Comparison of ENCODE assay signal across 1 cellular context in genomic region chr3:62732183-62732904, GRCh38.
TF ChIP-seq lines count a peak whose summit lies in the region.

No MANE protein-coding gene starts in this region.

TF ChIP-seq in HepG2, 621 proteins besides CTCF, POLR2A, EP300 and RAD21 (continued from another document and continues in another):
- TF ChIP-seq NAIF1 (CRISPR knock-in tag; IDR thresholded peaks at IDR 0.05; ENCODE audit: borderline replicate concordance) (no peak), ZNF274 (CRISPR knock-in tag; IDR thresholded peaks at IDR 0.05) (no peak), HHEX (CRISPR knock-in tag; IDR thresholded peaks at IDR 0.05) (no peak), ZNF629 (CRISPR knock-in tag; conservative IDR thresholded peaks at IDR 0.05) (no peak), KLF12 (CRISPR knock-in tag; IDR thresholded peaks at IDR 0.05; ENCODE audit: borderline replicate concordance) (no peak), REL (CRISPR knock-in tag; conservative IDR thresholded peaks at IDR 0.05) (no peak), MXI1 (IDR thresholded peaks at IDR 0.05; ENCODE audit: borderline replicate concordance, low read depth, low read length) (0 out of 3 replicates have a peak, but pooled peaks have one; percentile 40), STAG1 (CRISPR knock-in tag; IDR thresholded peaks at IDR 0.05) (no peak), CERS6 (CRISPR knock-in tag; IDR thresholded peaks at IDR 0.05) (no peak), ZNF570 (CRISPR knock-in tag; IDR thresholded peaks at IDR 0.05; ENCODE audit: borderline replicate concordance) (no peak), CREBL2 (CRISPR knock-in tag; IDR thresholded peaks at IDR 0.05; ENCODE audit: borderline replicate concordance) (no peak), ZSCAN22 (CRISPR knock-in tag; IDR thresholded peaks at IDR 0.05) (no peak), ZNF34 (CRISPR knock-in tag; IDR thresholded peaks at IDR 0.05; ENCODE audit: borderline replicate concordance) (no peak), ZNF790 (CRISPR knock-in tag; IDR thresholded peaks at IDR 0.05; ENCODE audit: borderline replicate concordance) (no peak), TFAP4 (IDR thresholded peaks at IDR 0.05; ENCODE audit: borderline replicate concordance, low read depth) (0 out of 2 replicates have a peak, but pooled peaks have one; percentile 37), ZBTB42 (CRISPR knock-in tag; IDR thresholded peaks at IDR 0.05) (no peak), ZNF543 (CRISPR knock-in tag; IDR thresholded peaks at IDR 0.05) (no peak), ZFP1 (CRISPR knock-in tag; IDR thresholded peaks at IDR 0.05) (no peak), MAFF (IDR thresholded peaks at IDR 0.05; ENCODE audit: low read depth, low read length) (no peak), RXRB (CRISPR knock-in tag; IDR thresholded peaks at IDR 0.05; ENCODE audit: borderline replicate concordance) (peak; percentile 76), SCMH1 (CRISPR knock-in tag; IDR thresholded peaks at IDR 0.05; ENCODE audit: borderline replicate concordance) (no peak), MAFK (conservative IDR thresholded peaks at IDR 0.05 in 1 of 2, IDR thresholded peaks at IDR 0.05 in 1 of 2; ENCODE audit: low read length in 2 of 2) (no peak), ATF1 (CRISPR knock-in tag; IDR thresholded peaks at IDR 0.05) (peak; percentile 40; the same call in 1 of the 2 replicates), RARG (CRISPR knock-in tag; IDR thresholded peaks at IDR 0.05; ENCODE audit: low read depth) (no peak), FOSL1 (CRISPR knock-in tag; IDR thresholded peaks at IDR 0.05; ENCODE audit: borderline replicate concordance) (no peak), KDM3A (CRISPR knock-in tag; IDR thresholded peaks at IDR 0.05; ENCODE audit: low read depth) (0 out of 2 replicates have a peak, but pooled peaks have one; percentile 57), ZNF782 (CRISPR knock-in tag; IDR thresholded peaks at IDR 0.05; ENCODE audit: borderline replicate concordance) (no peak), HNRNPH1 (optimal IDR thresholded peaks at IDR 0.05; ENCODE audit: low read depth, low read length) (no peak), GATAD2A (CRISPR knock-in tag; IDR thresholded peaks at IDR 0.05) (peak; percentile 91), ZNF263 (CRISPR knock-in tag; IDR thresholded peaks at IDR 0.05) (no peak), ZNF549 (CRISPR knock-in tag; IDR thresholded peaks at IDR 0.05) (0 out of 2 replicates have a peak, but pooled peaks have one; percentile 60), ZNF776 (CRISPR knock-in tag; IDR thresholded peaks at IDR 0.05) (no peak), ZNF264 (CRISPR knock-in tag; IDR thresholded peaks at IDR 0.05) (peak; percentile 64; the same call in 1 of the 2 replicates), ZNF547 (CRISPR knock-in tag; IDR thresholded peaks at IDR 0.05) (no peak), ZNF75D (CRISPR knock-in tag; IDR thresholded peaks at IDR 0.05; ENCODE audit: borderline replicate concordance) (no peak), ZFP90 (CRISPR knock-in tag; IDR thresholded peaks at IDR 0.05; ENCODE audit: borderline replicate concordance) (no peak), FOXA1 (IDR thresholded peaks at IDR 0.05) (no peak), FOXA1 (CRISPR knock-in tag; IDR thresholded peaks at IDR 0.05) (peak; percentile 93), ZNF670 (CRISPR knock-in tag; IDR thresholded peaks at IDR 0.05; ENCODE audit: borderline replicate concordance) (peak; percentile 90), MATR3 (CRISPR knock-in tag; IDR thresholded peaks at IDR 0.05) (no peak), ZNF557 (CRISPR knock-in tag; IDR thresholded peaks at IDR 0.05) (no peak), GLI4 (CRISPR knock-in tag; IDR thresholded peaks at IDR 0.05; ENCODE audit: borderline replicate concordance) (no peak), ZSCAN20 (CRISPR knock-in tag; IDR thresholded peaks at IDR 0.05; ENCODE audit: borderline replicate concordance) (no peak), ZSCAN31 (CRISPR knock-in tag; IDR thresholded peaks at IDR 0.05; ENCODE audit: low read depth) (no peak), GABPB1 (CRISPR knock-in tag; IDR thresholded peaks at IDR 0.05) (peak; percentile 66; the same call in 1 of the 2 replicates), TEAD2 (CRISPR knock-in tag; IDR thresholded peaks at IDR 0.05) (no peak), EHMT2 (IDR thresholded peaks at IDR 0.05; ENCODE audit: borderline replicate concordance, low read depth, low read length) (peak; percentile 67; the same call in 1 of the 2 replicates), ASH2L (IDR thresholded peaks at IDR 0.05; ENCODE audit: insufficient read length, low read depth, low read length) (peak; percentile 34), REXO4 (CRISPR knock-in tag; IDR thresholded peaks at IDR 0.05; ENCODE audit: borderline replicate concordance) (no peak)
- TF ChIP-seq, protein P1, sequence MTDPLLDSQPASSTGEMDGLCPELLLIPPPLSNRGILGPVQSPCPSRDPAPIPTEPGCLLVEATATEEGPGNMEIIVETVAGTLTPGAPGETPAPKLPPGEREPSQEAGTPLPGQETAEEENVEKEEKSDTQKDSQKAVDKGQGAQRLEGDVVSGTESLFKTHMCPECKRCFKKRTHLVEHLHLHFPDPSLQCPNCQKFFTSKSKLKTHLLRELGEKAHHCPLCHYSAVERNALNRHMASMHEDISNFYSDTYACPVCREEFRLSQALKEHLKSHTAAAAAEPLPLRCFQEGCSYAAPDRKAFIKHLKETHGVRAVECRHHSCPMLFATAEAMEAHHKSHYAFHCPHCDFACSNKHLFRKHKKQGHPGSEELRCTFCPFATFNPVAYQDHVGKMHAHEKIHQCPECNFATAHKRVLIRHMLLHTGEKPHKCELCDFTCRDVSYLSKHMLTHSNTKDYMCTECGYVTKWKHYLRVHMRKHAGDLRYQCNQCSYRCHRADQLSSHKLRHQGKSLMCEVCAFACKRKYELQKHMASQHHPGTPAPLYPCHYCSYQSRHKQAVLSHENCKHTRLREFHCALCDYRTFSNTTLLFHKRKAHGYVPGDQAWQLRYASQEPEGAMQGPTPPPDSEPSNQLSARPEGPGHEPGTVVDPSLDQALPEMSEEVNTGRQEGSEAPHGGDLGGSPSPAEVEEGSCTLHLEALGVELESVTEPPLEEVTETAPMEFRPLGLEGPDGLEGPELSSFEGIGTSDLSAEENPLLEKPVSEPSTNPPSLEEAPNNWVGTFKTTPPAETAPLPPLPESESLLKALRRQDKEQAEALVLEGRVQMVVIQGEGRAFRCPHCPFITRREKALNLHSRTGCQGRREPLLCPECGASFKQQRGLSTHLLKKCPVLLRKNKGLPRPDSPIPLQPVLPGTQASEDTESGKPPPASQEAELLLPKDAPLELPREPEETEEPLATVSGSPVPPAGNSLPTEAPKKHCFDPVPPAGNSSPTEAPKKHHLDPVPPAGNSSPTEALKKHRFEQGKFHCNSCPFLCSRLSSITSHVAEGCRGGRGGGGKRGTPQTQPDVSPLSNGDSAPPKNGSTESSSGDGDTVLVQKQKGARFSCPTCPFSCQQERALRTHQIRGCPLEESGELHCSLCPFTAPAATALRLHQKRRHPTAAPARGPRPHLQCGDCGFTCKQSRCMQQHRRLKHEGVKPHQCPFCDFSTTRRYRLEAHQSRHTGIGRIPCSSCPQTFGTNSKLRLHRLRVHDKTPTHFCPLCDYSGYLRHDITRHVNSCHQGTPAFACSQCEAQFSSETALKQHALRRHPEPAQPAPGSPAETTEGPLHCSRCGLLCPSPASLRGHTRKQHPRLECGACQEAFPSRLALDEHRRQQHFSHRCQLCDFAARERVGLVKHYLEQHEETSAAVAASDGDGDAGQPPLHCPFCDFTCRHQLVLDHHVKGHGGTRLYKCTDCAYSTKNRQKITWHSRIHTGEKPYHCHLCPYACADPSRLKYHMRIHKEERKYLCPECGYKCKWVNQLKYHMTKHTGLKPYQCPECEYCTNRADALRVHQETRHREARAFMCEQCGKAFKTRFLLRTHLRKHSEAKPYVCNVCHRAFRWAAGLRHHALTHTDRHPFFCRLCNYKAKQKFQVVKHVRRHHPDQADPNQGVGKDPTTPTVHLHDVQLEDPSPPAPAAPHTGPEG (CRISPR knock-in tag; IDR thresholded peaks at IDR 0.05), result no peak
- TF ChIP-seq, protein P2, sequence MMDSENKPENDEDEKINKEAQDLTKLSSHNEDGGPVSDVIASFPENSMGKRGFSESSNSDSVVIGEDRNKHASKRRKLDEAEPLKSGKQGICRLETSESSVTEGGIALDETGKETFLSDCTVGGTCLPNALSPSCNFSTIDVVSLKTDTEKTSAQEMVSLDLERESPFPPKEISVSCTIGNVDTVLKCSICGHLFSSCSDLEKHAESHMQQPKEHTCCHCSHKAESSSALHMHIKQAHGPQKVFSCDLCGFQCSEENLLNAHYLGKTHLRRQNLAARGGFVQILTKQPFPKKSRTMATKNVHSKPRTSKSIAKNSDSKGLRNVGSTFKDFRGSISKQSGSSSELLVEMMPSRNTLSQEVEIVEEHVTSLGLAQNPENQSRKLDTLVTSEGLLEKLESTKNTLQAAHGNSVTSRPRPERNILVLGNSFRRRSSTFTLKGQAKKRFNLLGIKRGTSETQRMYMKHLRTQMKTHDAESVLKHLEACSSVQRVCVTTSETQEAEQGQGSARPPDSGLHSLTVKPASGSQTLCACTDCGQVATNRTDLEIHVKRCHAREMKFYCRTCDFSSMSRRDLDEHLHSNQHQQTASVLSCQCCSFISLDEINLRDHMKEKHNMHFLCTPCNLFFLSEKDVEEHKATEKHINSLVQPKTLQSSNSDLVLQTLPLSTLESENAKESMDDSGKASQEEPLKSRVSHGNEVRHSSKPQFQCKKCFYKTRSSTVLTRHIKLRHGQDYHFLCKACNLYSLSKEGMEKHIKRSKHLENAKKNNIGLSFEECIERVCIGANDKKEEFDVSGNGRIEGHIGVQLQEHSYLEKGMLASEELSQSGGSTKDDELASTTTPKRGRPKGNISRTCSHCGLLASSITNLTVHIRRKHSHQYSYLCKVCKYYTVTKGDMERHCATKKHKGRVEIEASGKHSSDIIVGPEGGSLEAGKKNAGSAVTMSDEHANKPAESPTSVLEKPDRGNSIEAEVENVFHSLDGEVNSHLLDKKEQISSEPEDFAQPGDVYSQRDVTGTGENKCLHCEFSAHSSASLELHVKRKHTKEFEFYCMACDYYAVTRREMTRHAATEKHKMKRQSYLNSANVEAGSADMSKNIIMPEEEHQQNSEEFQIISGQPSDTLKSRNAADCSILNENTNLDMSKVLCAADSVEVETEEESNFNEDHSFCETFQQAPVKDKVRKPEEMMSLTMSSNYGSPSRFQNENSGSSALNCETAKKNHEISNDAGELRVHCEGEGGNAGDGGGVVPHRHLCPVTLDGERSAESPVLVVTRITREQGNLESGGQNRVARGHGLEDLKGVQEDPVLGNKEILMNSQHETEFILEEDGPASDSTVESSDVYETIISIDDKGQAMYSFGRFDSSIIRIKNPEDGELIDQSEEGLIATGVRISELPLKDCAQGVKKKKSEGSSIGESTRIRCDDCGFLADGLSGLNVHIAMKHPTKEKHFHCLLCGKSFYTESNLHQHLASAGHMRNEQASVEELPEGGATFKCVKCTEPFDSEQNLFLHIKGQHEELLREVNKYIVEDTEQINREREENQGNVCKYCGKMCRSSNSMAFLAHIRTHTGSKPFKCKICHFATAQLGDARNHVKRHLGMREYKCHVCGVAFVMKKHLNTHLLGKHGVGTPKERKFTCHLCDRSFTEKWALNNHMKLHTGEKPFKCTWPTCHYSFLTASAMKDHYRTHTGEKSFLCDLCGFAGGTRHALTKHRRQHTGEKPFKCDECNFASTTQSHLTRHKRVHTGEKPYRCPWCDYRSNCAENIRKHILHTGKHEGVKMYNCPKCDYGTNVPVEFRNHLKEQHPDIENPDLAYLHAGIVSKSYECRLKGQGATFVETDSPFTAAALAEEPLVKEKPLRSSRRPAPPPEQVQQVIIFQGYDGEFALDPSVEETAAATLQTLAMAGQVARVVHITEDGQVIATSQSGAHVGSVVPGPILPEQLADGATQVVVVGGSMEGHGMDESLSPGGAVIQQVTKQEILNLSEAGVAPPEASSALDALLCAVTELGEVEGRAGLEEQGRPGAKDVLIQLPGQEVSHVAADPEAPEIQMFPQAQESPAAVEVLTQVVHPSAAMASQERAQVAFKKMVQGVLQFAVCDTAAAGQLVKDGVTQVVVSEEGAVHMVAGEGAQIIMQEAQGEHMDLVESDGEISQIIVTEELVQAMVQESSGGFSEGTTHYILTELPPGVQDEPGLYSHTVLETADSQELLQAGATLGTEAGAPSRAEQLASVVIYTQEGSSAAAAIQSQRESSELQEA (CRISPR knock-in tag; IDR thresholded peaks at IDR 0.05; ENCODE audit: not compliant biosample characterization), result no peak
- TF ChIP-seq, protein P3, sequence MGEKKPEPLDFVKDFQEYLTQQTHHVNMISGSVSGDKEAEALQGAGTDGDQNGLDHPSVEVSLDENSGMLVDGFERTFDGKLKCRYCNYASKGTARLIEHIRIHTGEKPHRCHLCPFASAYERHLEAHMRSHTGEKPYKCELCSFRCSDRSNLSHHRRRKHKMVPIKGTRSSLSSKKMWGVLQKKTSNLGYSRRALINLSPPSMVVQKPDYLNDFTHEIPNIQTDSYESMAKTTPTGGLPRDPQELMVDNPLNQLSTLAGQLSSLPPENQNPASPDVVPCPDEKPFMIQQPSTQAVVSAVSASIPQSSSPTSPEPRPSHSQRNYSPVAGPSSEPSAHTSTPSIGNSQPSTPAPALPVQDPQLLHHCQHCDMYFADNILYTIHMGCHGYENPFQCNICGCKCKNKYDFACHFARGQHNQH (CRISPR knock-in tag; IDR thresholded peaks at IDR 0.05), result peak; percentile 81
- TF ChIP-seq, protein P4, sequence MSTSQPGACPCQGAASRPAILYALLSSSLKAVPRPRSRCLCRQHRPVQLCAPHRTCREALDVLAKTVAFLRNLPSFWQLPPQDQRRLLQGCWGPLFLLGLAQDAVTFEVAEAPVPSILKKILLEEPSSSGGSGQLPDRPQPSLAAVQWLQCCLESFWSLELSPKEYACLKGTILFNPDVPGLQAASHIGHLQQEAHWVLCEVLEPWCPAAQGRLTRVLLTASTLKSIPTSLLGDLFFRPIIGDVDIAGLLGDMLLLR (CRISPR knock-in tag; IDR thresholded peaks at IDR 0.05), result no peak
- TF ChIP-seq, protein P5, sequence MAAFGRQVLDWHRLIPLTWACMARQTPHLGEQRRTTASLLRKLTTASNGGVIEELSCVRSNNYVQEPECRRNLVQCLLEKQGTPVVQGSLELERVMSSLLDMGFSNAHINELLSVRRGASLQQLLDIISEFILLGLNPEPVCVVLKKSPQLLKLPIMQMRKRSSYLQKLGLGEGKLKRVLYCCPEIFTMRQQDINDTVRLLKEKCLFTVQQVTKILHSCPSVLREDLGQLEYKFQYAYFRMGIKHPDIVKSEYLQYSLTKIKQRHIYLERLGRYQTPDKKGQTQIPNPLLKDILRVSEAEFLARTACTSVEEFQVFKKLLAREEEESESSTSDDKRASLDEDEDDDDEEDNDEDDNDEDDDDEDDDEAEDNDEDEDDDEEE (CRISPR knock-in tag; IDR thresholded peaks at IDR 0.05), result no peak
